ENCODE assay signal across 8 cellular contexts in the genomic region with DNA sequence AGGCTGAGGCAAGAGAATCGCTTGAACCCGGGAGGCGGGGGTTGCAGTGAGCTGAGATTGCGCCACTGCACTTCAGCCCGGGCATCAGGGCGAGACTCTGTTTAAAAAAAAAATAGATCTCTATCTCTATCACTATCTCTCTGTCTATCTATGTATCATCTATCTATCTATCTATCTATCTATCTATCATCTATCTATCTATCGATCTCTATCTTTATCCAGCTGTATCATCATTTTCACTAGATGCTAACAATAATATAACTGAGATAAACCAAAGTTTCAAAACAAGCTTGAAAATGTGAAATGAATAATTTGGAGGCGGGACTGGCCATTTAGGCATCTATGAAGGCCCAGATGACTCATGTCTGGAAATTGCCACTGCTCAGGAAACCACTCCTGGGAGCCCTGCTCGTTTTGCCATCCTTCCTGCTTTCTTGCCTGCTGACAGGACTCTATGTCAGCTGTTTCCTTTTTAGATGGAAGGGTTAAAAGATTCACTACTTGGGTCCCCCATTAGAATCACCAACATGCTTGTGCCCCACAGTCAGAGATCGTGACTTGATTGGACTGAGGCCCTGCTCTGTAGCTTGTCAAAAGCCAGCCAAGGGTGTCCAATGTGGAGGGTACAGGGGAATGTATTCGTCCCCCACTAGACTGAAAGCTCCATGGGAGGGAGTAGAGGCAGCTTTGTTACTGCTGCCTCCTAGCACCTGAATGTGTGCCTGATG.
A peak's percentile ranks its signal among the peaks of the same experiment; 100 is the strongest.
DNase-seq lines count a peak whose midpoint lies in the region; ATAC-seq lines count a peak whose summit lies in the region.

No MANE protein-coding gene starts in this region.

- peaks cover 90% of the 10 kb centered on the region for H3K4me1 Mint-ChIP-seq in activated T-cell treated with anti-CD3 and anti-CD28 coated beads, Interleukin-2, amount 50 U/mL, for 72 hours (ENCODE audit: low read depth)
- H3K4me1 Mint-ChIP-seq in stimulated activated naive CD8-positive, alpha-beta T cell treated with anti-CD3 and anti-CD28 coated beads, Interleukin-15, Interleukin-2, amounts not matched to agents 100 ng/mL and 50 ng/mL, for 24 hours (ENCODE audit: low read depth) = peaks cover 95% of the 10 kb centered on the region

- peaks cover 2 to 3% of the 10 kb centered on the region in 2 donors for H3K9me3 Mint-ChIP-seq in activated T-cell treated with anti-CD3 and anti-CD28 coated beads, Interleukin-2, amount 50 U/mL, for 72 hours
- peaks cover 10% of the 10 kb centered on the region for H3K9me3 Mint-ChIP-seq in stimulated activated naive CD8-positive, alpha-beta T cell treated with anti-CD3 and anti-CD28 coated beads, Interleukin-15, Interleukin-2, amounts not matched to agents 100 ng/mL and 50 ng/mL, for 24 hours

- H3K27me3 Mint-ChIP-seq in activated T-cell treated with anti-CD3 and anti-CD28 coated beads, Interleukin-2, amount 50 U/mL, for 72 hours (ENCODE audit: low read depth) = no peaks in the 10 kb centered on the region
- no peaks in the 10 kb centered on the region for H3K27me3 Mint-ChIP-seq in stimulated activated naive CD8-positive, alpha-beta T cell treated with anti-CD3 and anti-CD28 coated beads, Interleukin-15, Interleukin-2, amounts not matched to agents 100 ng/mL and 50 ng/mL, for 24 hours

- peak in 1 of 2 donors; percentile 38 for DNase-seq in activated T-cell treated with anti-CD3 and anti-CD28 coated beads, Interleukin-2, amount 50 U/mL, for 72 hours
- no peak for DNase-seq in activated T-cell treated with anti-CD3 and anti-CD28 coated beads, Interleukin-2, amount 50 U/mL, for 1 hour
- DNase-seq in SW 1271 (lab: John Stamatoyannopoulos, UW) = peak; percentile 62 to 82
- peak; percentile 43 for DNase-seq in fibroblast of gingiva (ENCODE audit: low read depth)
- DNase-seq in mucosa of gallbladder (ENCODE audit: low spot score) = no peak
- no peak for DNase-seq in COR-L47 (lab: John Stamatoyannopoulos, UW)

- no peak for ATAC-seq in activated T-cell treated with anti-CD3 and anti-CD28 coated beads, Interleukin-2, amount 50 U/mL, for 72 hours (replicated peaks in 1 of 2)
- no peak for ATAC-seq in GM21529 (IDR thresholded peaks at IDR 0.05; ENCODE audit: unreplicated experiment)

- peaks cover 2 to 9% of the 10 kb centered on the region in 2 donors for H3K36me3 Mint-ChIP-seq in activated T-cell treated with anti-CD3 and anti-CD28 coated beads, Interleukin-2, amount 50 U/mL, for 72 hours (ENCODE audit: insufficient read depth in 2 of 2)
- H3K36me3 Mint-ChIP-seq in stimulated activated naive CD8-positive, alpha-beta T cell treated with anti-CD3 and anti-CD28 coated beads, Interleukin-15, Interleukin-2, amounts not matched to agents 100 ng/mL and 50 ng/mL, for 24 hours (ENCODE audit: low read depth) = peaks cover 22% of the 10 kb centered on the region

- peak overlapping the region; percentile 85 to 98 for H3K4me3 Mint-ChIP-seq in activated T-cell treated with anti-CD3 and anti-CD28 coated beads, Interleukin-2, amount 50 U/mL, for 72 hours
- peak overlapping the region; percentile 73 for H3K4me3 Mint-ChIP-seq in stimulated activated naive CD8-positive, alpha-beta T cell treated with anti-CD3 and anti-CD28 coated beads, Interleukin-15, Interleukin-2, amounts not matched to agents 100 ng/mL and 50 ng/mL, for 24 hours

- H3K27ac Mint-ChIP-seq in activated T-cell treated with anti-CD3 and anti-CD28 coated beads, Interleukin-2, amount 50 U/mL, for 72 hours = peak overlapping the region; percentile 100
- H3K27ac Mint-ChIP-seq in stimulated activated naive CD8-positive, alpha-beta T cell treated with anti-CD3 and anti-CD28 coated beads, Interleukin-15, Interleukin-2, amounts not matched to agents 100 ng/mL and 50 ng/mL, for 24 hours = peak overlapping the region; percentile 94

Comparison
In these comparisons a context has a peak if more than half of its experiments do, and no peak if none do; other contexts are left out.
1. DNase-seq: peak in SW 1271 (2 of 2) and fibroblast of gingiva (single experiment); none in activated T-cell treated with anti-CD3 and anti-CD28 coated beads, Interleukin-2, amount 50 U/mL, for 1 hour (single experiment), mucosa of gallbladder (single experiment) and COR-L47 (single experiment).